Comparison of ENCODE assay signal across 26 cellular contexts in genomic region chr2:238265605-238266004, GRCh38.
"Had no signal": no experiment of that assay in that cellular context is flagged by ENCODE, and none has a peak within 500 bp of the region (broad histone marks: within the 10 kb centered on the region; RNA-seq: fewer than 3 reads in every experiment).

No MANE protein-coding gene starts in this region.

- ATAC-seq: left colon; left lung; natural killer cell; psoas muscle; right lobe of liver; stimulated activated naive B cell treated with anti-CD40 and anti-IgM and Interleukin-4, amounts not matched to agents 10 μg/mL and 1 μg/mL and 100 μg/mL, for 72 hours; stimulated activated naive CD8-positive, alpha-beta T cell treated with anti-CD3 and anti-CD28 coated beads, Interleukin-15, Interleukin-2, amounts not matched to agents 100 U/mL and 50 U/mL, for 24 hours; upper lobe of right lung had no signal

- H3K4me2 ChIP-seq: neural progenitor cell, smooth muscle cell had no signal

- H3K9me3 ChIP-seq: left lung, neutrophil, psoas muscle, right lobe of liver, stomach, testis, thyroid gland, upper lobe of right lung had no signal

- H3K27me3 Mint-ChIP-seq: naive B cell; stimulated activated naive B cell treated with anti-CD40 and anti-IgM and Interleukin-4, amounts not matched to agents 10 μg/mL and 1 μg/mL and 100 μg/mL, for 72 hours had no signal

- H3K4me1 ChIP-seq: neural progenitor cell had no signal

- H3K36me3 Mint-ChIP-seq: natural killer cell had no signal

- H3K27ac Mint-ChIP-seq: immature natural killer cell; mesothelial cell of epicardium; naive B cell; natural killer cell; nephron progenitor cell; neural progenitor cell; stimulated activated naive B cell treated with anti-CD40 and anti-IgM and Interleukin-4, amounts not matched to agents 10 μg/mL and 1 μg/mL and 100 μg/mL, for 72 hours had no signal

- H3K36me3 ChIP-seq: neural progenitor cell had no signal

- H3K27ac ChIP-seq: neural progenitor cell, parathyroid adenoma, psoas muscle, right lobe of liver, stomach, testis, upper lobe of right lung had no signal

- H3K79me2 ChIP-seq: parathyroid adenoma had no signal

- H2AFZ ChIP-seq: neural progenitor cell, parathyroid adenoma had no signal

- H3K9ac ChIP-seq: neural progenitor cell, parathyroid adenoma had no signal

- H3K4me3 Mint-ChIP-seq: immature natural killer cell; mesothelial cell of epicardium; naive B cell; natural killer cell; nephron progenitor cell; neural progenitor cell; stimulated activated naive B cell treated with anti-CD40 and anti-IgM and Interleukin-4, amounts not matched to agents 10 μg/mL and 1 μg/mL and 100 μg/mL, for 72 hours had no signal

- H3K4me3 ChIP-seq: left lung, lung, neural progenitor cell, psoas muscle, right lobe of liver, smooth muscle cell, stomach, testis, thyroid gland, upper lobe of right lung had no signal

- H3K9me3 Mint-ChIP-seq: immature natural killer cell; mesothelial cell of epicardium; naive B cell; natural killer cell; nephron progenitor cell; neural progenitor cell; stimulated activated naive B cell treated with anti-CD40 and anti-IgM and Interleukin-4, amounts not matched to agents 10 μg/mL and 1 μg/mL and 100 μg/mL, for 72 hours had no signal

- H3K27me3 ChIP-seq: left lung, neural progenitor cell, neutrophil, right lobe of liver, stomach, testis, thyroid gland, upper lobe of right lung had no signal

- DNase-seq: hypothalamus; immature natural killer cell; left colon; mesendoderm; naive B cell; natural killer cell; nephron progenitor cell; occipital lobe; stimulated activated CD4-positive, alpha-beta T cell treated with anti-CD3 and anti-CD28 coated beads, Interleukin-1b, Interleukin-23, amount 100 ng/mL, for 48 hours; stimulated activated CD4-positive, alpha-beta T cell treated with anti-CD3 and anti-CD28 coated beads, Interleukin-4, amount 100 ng/mL, for 1 hour; stimulated activated naive B cell treated with anti-CD40 and anti-IgM and Interleukin-4, amounts not matched to agents 10 μg/mL and 1 μg/mL and 100 μg/mL, for 72 hours; stimulated activated naive CD8-positive, alpha-beta T cell treated with anti-CD3 and anti-CD28 coated beads, Interleukin-15, Interleukin-2, amounts not matched to agents 100 U/mL and 50 U/mL, for 24 hours; stomach; testis; thyroid gland; trophoblast cell; upper lobe of right lung had no signal
